In the genomic region with DNA sequence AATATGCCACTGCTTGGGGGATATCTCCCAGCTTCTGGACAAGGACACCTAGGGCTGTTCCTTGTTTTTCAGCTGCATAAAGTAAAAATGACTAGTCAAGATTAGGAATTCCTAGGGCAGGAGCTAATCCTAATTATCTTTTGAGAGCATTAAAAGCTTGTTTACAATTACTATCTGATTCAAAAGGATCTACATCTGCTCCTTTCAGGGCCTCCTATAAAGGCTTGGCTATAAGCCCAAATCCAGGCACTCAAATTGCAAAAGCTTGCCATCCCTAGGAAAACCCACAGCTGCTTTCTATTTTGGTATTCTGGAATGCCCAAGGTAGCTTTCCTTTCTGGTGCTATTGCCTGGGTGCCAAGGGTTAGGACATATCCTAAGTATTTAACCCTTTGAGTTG, we compare ENCODE assay signal across 22 cellular contexts. TPM values are rescaled to one million over a fixed set of nuclear protein-coding genes. Genes with fewer than 3 reads are reported as not detected.
DNase-seq lines count a peak whose midpoint lies in the region; ATAC-seq and TF ChIP-seq lines count a peak whose summit lies in the region.
"Had no signal": no experiment of that assay in that cellular context is flagged by ENCODE, and none has a peak within 500 bp of the region (broad histone marks: within the 10 kb centered on the region; RNA-seq: fewer than 3 reads in every experiment).

No MANE protein-coding gene starts in this region.

- H3K27ac ChIP-seq in mesenchymal stem cell (ENCODE audit: low read length, poor library complexity, severe bottlenecking), result no peak overlapping the region
- no peak overlapping the region for H3K27ac ChIP-seq in MM.1S (ENCODE audit: low read length)
- H3K27ac ChIP-seq: brain microvascular endothelial cell, esophagus muscularis mucosa, heart left ventricle, prostate gland, tibial artery had no signal

- H4K91ac ChIP-seq in mesenchymal stem cell (ENCODE audit: low read length), result no peak overlapping the region

- DNase-seq in HAP-1 (ENCODE audit: low spot score in 2 of 2), result peak; percentile 15 to 17
- peak; percentile 74 for DNase-seq in NCI-H2029 (lab: John Stamatoyannopoulos, UW)
- peak; percentile 93 for DNase-seq in NCI-H82 (lab: John Stamatoyannopoulos, UW)
- DNase-seq in mesenchymal stem cell, result peak; percentile 8
- no peak for DNase-seq in MM.1S
- DNase-seq in A172 (ENCODE audit: low spot score), result no peak
- no peak for DNase-seq in central memory CD4-positive, alpha-beta T cell
- DNase-seq: activated CD4-positive, alpha-beta T cell treated with anti-CD3 and anti-CD28 coated beads, Interleukin-2, amount 50 U/mL, for 1 hour; brain microvascular endothelial cell; heart left ventricle; HFFc6; NCI-H1436 treated with DMSO at 0.1 percent for 48 hours; tibial artery had no signal

- H3K79me1 ChIP-seq in mesenchymal stem cell (replicated peaks; ENCODE audit: low read length, poor library complexity, severe bottlenecking), result no peaks in the 10 kb centered on the region

- no peaks in the 10 kb centered on the region for H3K9me3 ChIP-seq in HAP-1
- H3K9me3 ChIP-seq in mesenchymal stem cell (ENCODE audit: control insufficient read depth, low read length), result peaks cover 11% of the 10 kb centered on the region
- H3K9me3 ChIP-seq in MM.1S (replicated peaks; ENCODE audit: insufficient read depth, low read length), result no peaks in the 10 kb centered on the region
- H3K9me3 ChIP-seq: heart left ventricle, prostate gland, tibial artery had no signal

- no peak overlapping the region for H3K18ac ChIP-seq in mesenchymal stem cell (ENCODE audit: low read depth in 1 of 2, low read length in 2 of 2)

- H2BK12ac ChIP-seq in mesenchymal stem cell (ENCODE audit: low read length in 2 of 2), result no peak overlapping the region

- H3K79me2 ChIP-seq in MM.1S (ENCODE audit: low read length), result no peaks in the 10 kb centered on the region

- H4K8ac ChIP-seq in mesenchymal stem cell (ENCODE audit: low read length), result no peak overlapping the region

- no peaks in the 10 kb centered on the region for H3F3A ChIP-seq in MM.1S (ENCODE audit: insufficient read depth, low read length)

- H3K27me3 ChIP-seq in HAP-1 (ENCODE audit: low read depth) (no peaks in the 10 kb centered on the region), mesenchymal stem cell (ENCODE audit: control insufficient read depth in 1 of 2, insufficient read depth in 1 of 2, low read length in 2 of 2) (peaks cover 0 to 3% of the 10 kb centered on the region in 2 experiments), MM.1S (replicated peaks; ENCODE audit: insufficient read depth, low read length) (no peaks in the 10 kb centered on the region)
- H3K27me3 ChIP-seq: brain microvascular endothelial cell, esophagus muscularis mucosa, heart left ventricle, tibial artery had no signal

- H3K4me2 ChIP-seq in mesenchymal stem cell (ENCODE audit: low read length, poor library complexity, severe bottlenecking) (no peak overlapping the region), MM.1S (ENCODE audit: low read depth, low read length) (no peak overlapping the region)

- TF ChIP-seq CTCF in MM.1S (IDR thresholded peaks at IDR 0.05; ENCODE audit: low read length), result no peak

- no peak overlapping the region for H3K4ac ChIP-seq in mesenchymal stem cell (ENCODE audit: low read depth in 1 of 2, low read length in 2 of 2)

- H3K36me3 ChIP-seq in HAP-1 (replicated peaks), result no peaks in the 10 kb centered on the region
- no peaks in the 10 kb centered on the region for H3K36me3 ChIP-seq in mesenchymal stem cell (ENCODE audit: control insufficient read depth in 1 of 2, insufficient read depth in 2 of 2, low read depth in 1 of 2, low read length in 2 of 2)
- H3K36me3 ChIP-seq in MM.1S (replicated peaks; ENCODE audit: insufficient read depth, low read length), result no peaks in the 10 kb centered on the region
- H3K36me3 ChIP-seq: brain microvascular endothelial cell, esophagus muscularis mucosa, heart left ventricle, prostate gland, tibial artery had no signal

- H3K4me1 ChIP-seq in HAP-1 (no peaks in the 10 kb centered on the region), mesenchymal stem cell (ENCODE audit: control insufficient read depth, insufficient read depth, low read depth, low read length) (no peaks in the 10 kb centered on the region), MM.1S (ENCODE audit: low read length) (no peaks in the 10 kb centered on the region)
- H3K4me1 ChIP-seq: esophagus muscularis mucosa, heart left ventricle, prostate gland, tibial artery had no signal

- no peak overlapping the region for H3K14ac ChIP-seq in mesenchymal stem cell (ENCODE audit: low read length in 2 of 2)

- no peak overlapping the region for H3K23ac ChIP-seq in mesenchymal stem cell (ENCODE audit: low read length in 2 of 2)

- H2BK5ac ChIP-seq in mesenchymal stem cell (ENCODE audit: low read depth, low read length, poor library complexity, severe bottlenecking), result no peak overlapping the region

- H4K20me1 ChIP-seq in MM.1S (ENCODE audit: insufficient read depth, low read length), result no peaks in the 10 kb centered on the region

- H3K9me2 ChIP-seq in MM.1S (replicated peaks; ENCODE audit: insufficient read depth, low read length), result no peaks in the 10 kb centered on the region

- H3K9ac ChIP-seq in mesenchymal stem cell (ENCODE audit: low read length) (peak overlapping the region; percentile 12), MM.1S (ENCODE audit: low read length) (no peak overlapping the region)

- no peak overlapping the region for H2BK15ac ChIP-seq in mesenchymal stem cell (ENCODE audit: low read depth, poor library complexity, severe bottlenecking)

- no peak overlapping the region for H2BK120ac ChIP-seq in mesenchymal stem cell (ENCODE audit: low read depth, low read length)

- in situ Hi-C loops in HAP-1 (cut with MboI; ENCODE audit: low sequenced_read_pairs), result no loop called here

- H2AFZ ChIP-seq in mesenchymal stem cell (ENCODE audit: low read depth, low read length) (no peak overlapping the region), MM.1S (ENCODE audit: low read length) (no peak overlapping the region)

- no peak overlapping the region for H3K4me3 ChIP-seq in HAP-1
- H3K4me3 ChIP-seq in mesenchymal stem cell (ENCODE audit: insufficient read depth in 1 of 2, low read depth in 1 of 2, low read length in 2 of 2), result no peak overlapping the region
- no peak overlapping the region for H3K4me3 ChIP-seq in MM.1S (ENCODE audit: low read length)
- H3K4me3 ChIP-seq: esophagus muscularis mucosa, heart left ventricle, prostate gland, tibial artery had no signal

- no peak overlapping the region for H2AK5ac ChIP-seq in mesenchymal stem cell (ENCODE audit: low read length, severe bottlenecking)

- no peak for ATAC-seq in HG02981 (IDR thresholded peaks at IDR 0.05; ENCODE audit: unreplicated experiment)
- ATAC-seq: heart left ventricle; natural killer cell treated with Interleukin-12 subunit alpha and Interleukin-12 subunit beta and Interleukin-15 and Interleukin-18, amount 100 ng/mL, for 72 hours; stimulated activated memory B cell treated with anti-CD40 and anti-IgM and Interleukin-4, amounts not matched to agents 10 μg/mL and 1 μg/mL and 100 μg/mL, for 72 hours had no signal

RNA-seq across cellular contexts. Expression of a gene that starts 45.8 kb away (rescaled TPM):
- polyA plus RNA-seq in mesenchymal stem cell (2013, experiment 1 of 2), result 1.7 TPM
- 1.8 TPM for polyA plus RNA-seq in mesenchymal stem cell (2013, experiment 2 of 2)
- not detected in 2 replicates for total RNA-seq in A172 (2014; rRNA removed; shearing (Covaris generic))
- total RNA-seq: dermis microvascular lymphatic vessel endothelial cell, HFFc6, lung microvascular endothelial cell, OCI-LY7 had no signal
- polyA plus RNA-seq: BJ had no signal

Comparison
In these comparisons a context has a peak if more than half of its experiments do, and no peak if none do; other contexts are left out.
1. DNase-seq: peak in HAP-1 (2 of 2), NCI-H2029 (single experiment), NCI-H82 (single experiment) and mesenchymal stem cell (single experiment); none in MM.1S (single experiment), A172 (single experiment) and central memory CD4-positive, alpha-beta T cell (single experiment).